Comparison of ENCODE assay signal across 9 cellular contexts in the genomic region with DNA sequence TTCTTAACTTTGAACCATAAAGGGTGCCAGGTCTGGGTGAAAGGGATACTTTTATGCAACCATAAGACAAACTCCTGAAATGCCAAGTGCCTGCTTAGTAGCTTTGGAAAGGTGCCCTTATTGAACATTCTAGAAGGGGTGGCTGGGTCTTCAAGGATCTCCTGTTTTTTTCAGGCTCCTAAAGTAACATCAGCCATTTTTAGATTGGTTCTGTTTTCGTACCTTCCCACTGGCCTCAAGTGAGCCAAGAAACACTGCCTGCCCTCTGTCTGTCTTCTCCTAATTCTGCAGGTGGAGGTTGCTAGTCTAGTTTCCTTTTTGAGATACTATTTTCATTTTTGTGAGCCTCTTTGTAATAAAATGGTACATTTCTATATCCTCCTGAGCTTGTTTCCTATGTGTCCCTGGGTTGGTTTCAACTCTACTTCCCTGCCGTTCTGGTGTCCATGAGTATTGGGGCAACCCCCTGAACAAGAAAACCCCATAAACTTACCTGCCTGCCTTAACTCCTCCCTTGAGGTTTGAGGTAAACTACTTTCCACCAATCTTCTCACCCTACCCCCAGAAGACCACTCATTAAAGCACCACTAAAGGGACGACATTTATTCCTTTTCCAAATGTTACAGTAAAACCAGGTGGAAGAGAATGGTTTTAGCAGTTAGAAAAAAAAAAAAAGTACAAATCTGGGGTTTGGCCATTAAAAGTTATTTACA. TPM values are rescaled to one million over a fixed set of nuclear protein-coding genes. Genes with fewer than 3 reads are reported as not detected.
DNase-seq lines count a peak whose midpoint lies in the region; ATAC-seq, FAIRE-seq and TF ChIP-seq lines count a peak whose summit lies in the region.
"Had no signal": no experiment of that assay in that cellular context is flagged by ENCODE, and none has a peak within 500 bp of the region (broad histone marks: within the 10 kb centered on the region; RNA-seq: fewer than 3 reads in every experiment).

No MANE protein-coding gene starts in this region.

- H3K4me3 ChIP-seq in DOHH2 (ENCODE audit: low read length): peak overlapping the region; percentile 82
- H3K4me3 ChIP-seq in Karpas-422 (ENCODE audit: low read length): peak overlapping the region; percentile 98
- no peak overlapping the region for H3K4me3 ChIP-seq in colonic mucosa
- H3K4me3 ChIP-seq in trophoblast cell (ENCODE audit: low read depth, low read length): no peak overlapping the region
- H3K4me3 ChIP-seq in upper lobe of right lung: no peak overlapping the region
- H3K4me3 ChIP-seq: SJSA1 had no signal

- H4K91ac ChIP-seq in trophoblast cell (ENCODE audit: low read depth, low read length): no peak overlapping the region

- no peak overlapping the region for H4K8ac ChIP-seq in trophoblast cell (ENCODE audit: low read depth, low read length)

- H3K9me2 ChIP-seq in DOHH2 (replicated peaks; ENCODE audit: control insufficient read depth, low read length): no peaks in the 10 kb centered on the region
- no peaks in the 10 kb centered on the region for H3K9me2 ChIP-seq in Karpas-422 (replicated peaks; ENCODE audit: insufficient read depth, low read length)

- intact Hi-C loops in colonic mucosa (cut with DNase I): loop anchor here (10.0 kb wide), 1 partner anchor 89 kb away; a partner anchor contains a TSS
- intact Hi-C loops in upper lobe of right lung (cut with DNase I): no loop called here

- H3K18ac ChIP-seq in trophoblast cell (ENCODE audit: low read length): no peak overlapping the region

- H2BK120ac ChIP-seq in trophoblast cell (ENCODE audit: insufficient read depth, low read length, poor library complexity): no peak overlapping the region

- no peak overlapping the region for H2AFZ ChIP-seq in Karpas-422 (ENCODE audit: low read length)
- no peak overlapping the region for H2AFZ ChIP-seq in trophoblast cell (ENCODE audit: insufficient read depth, low read length, poor library complexity)

- no peak overlapping the region for H3K14ac ChIP-seq in trophoblast cell (ENCODE audit: low read length)

- peaks cover 47% of the 10 kb centered on the region for H3K4me1 ChIP-seq in DOHH2 (ENCODE audit: control insufficient read depth, low read length)
- peaks cover 46% of the 10 kb centered on the region for H3K4me1 ChIP-seq in Karpas-422 (ENCODE audit: low read length)
- H3K4me1 ChIP-seq in colonic mucosa: peaks cover 31% of the 10 kb centered on the region
- peaks cover 44 to 46% of the 10 kb centered on the region in 2 experiments for H3K4me1 ChIP-seq in trophoblast cell (ENCODE audit: control insufficient read depth in 1 of 2, insufficient read depth in 2 of 2, low read length in 2 of 2)
- H3K4me1 ChIP-seq in upper lobe of right lung: peaks cover 28% of the 10 kb centered on the region

- H2BK12ac ChIP-seq in trophoblast cell (ENCODE audit: low read length): no peak overlapping the region

- H3K9me3 ChIP-seq in DOHH2 (ENCODE audit: control insufficient read depth, insufficient read depth, low read length) (no peaks in the 10 kb centered on the region), Karpas-422 (ENCODE audit: low read length) (no peaks in the 10 kb centered on the region), colonic mucosa (no peaks in the 10 kb centered on the region), trophoblast cell (ENCODE audit: insufficient read depth, low read depth, low read length) (no peaks in the 10 kb centered on the region), upper lobe of right lung (no peaks in the 10 kb centered on the region)
- H3K9me3 ChIP-seq: SJSA1 had no signal

- peak overlapping the region; percentile 93; the same call in 1 of the 2 replicates for H3K9ac ChIP-seq in Karpas-422 (ENCODE audit: low read length)
- peak overlapping the region in 1 of 2 donors; percentile 92 for H3K9ac ChIP-seq in colonic mucosa (ENCODE audit: low read depth in 2 of 2, low read length in 2 of 2)
- no peak overlapping the region for H3K9ac ChIP-seq in trophoblast cell (ENCODE audit: low read length)

- peak overlapping the region; percentile 66 for H3K27ac ChIP-seq in DOHH2 (ENCODE audit: low read depth, low read length)
- H3K27ac ChIP-seq in Karpas-422 (ENCODE audit: low read length): peak overlapping the region; percentile 89
- peak overlapping the region; percentile 3 for H3K27ac ChIP-seq in colonic mucosa
- no peak overlapping the region for H3K27ac ChIP-seq in trophoblast cell (ENCODE audit: low read depth, low read length)
- H3K27ac ChIP-seq in upper lobe of right lung: no peak overlapping the region
- H3K27ac ChIP-seq: SJSA1 had no signal

- peaks cover 40% of the 10 kb centered on the region for H3F3A ChIP-seq in DOHH2 (ENCODE audit: control insufficient read depth, insufficient read depth)

- ATAC-seq in upper lobe of right lung: no peak

- no peak for TF ChIP-seq CTCF in DOHH2 (IDR thresholded peaks at IDR 0.05; ENCODE audit: low read depth, low read length, poor library complexity, severe bottlenecking)
- TF ChIP-seq CTCF in colonic mucosa (IDR thresholded peaks at IDR 0.05): no peak
- TF ChIP-seq CTCF in upper lobe of right lung (IDR thresholded peaks at IDR 0.05): no peak

- DNase-seq in Karpas-422 (peak; percentile 55), colonic mucosa (no peak), trophoblast cell (no peak), hippocampal formation (lab: John Stamatoyannopoulos, UW) (no peak), frontal cortex (ENCODE audit: low spot score in 2 of 2) (no peak), upper lobe of right lung (no peak)
- DNase-seq: stimulated activated naive CD4-positive, alpha-beta T cell had no signal

- WGBS in trophoblast cell (ENCODE audit: extremely low coverage, insufficient coverage, insufficient read length): no CpG with 5 or more reads among the region's 3 CpGs

- H2AK5ac ChIP-seq in trophoblast cell (ENCODE audit: low read length): no peak overlapping the region

- H3K36me3 ChIP-seq in DOHH2 (ENCODE audit: control insufficient read depth, low read length) (peaks cover 67% of the 10 kb centered on the region), Karpas-422 (ENCODE audit: insufficient read depth, low read length) (peaks cover 37% of the 10 kb centered on the region), colonic mucosa (peaks cover 8% of the 10 kb centered on the region), trophoblast cell (ENCODE audit: control insufficient read depth in 1 of 2, insufficient read depth in 2 of 2, low read length in 2 of 2) (peaks cover 37 to 55% of the 10 kb centered on the region in 2 experiments), upper lobe of right lung (peaks cover 47% of the 10 kb centered on the region)

- H3K4me2 ChIP-seq in DOHH2 (ENCODE audit: low read length) (peak overlapping the region; percentile 85), Karpas-422 (ENCODE audit: low read depth, low read length, poor library complexity, severe bottlenecking) (peak overlapping the region; percentile 99), trophoblast cell (ENCODE audit: low read length) (peak overlapping the region; percentile 25)

- no peak overlapping the region for H3K4ac ChIP-seq in trophoblast cell (ENCODE audit: low read depth, low read length)

- no peak for FAIRE-seq in frontal cortex (lab: Jason Lieb, UNC)

- H3K23ac ChIP-seq in trophoblast cell (ENCODE audit: low read length): no peak overlapping the region

- H4K20me1 ChIP-seq in DOHH2 (ENCODE audit: control insufficient read depth, insufficient read depth, low read depth, low read length) (peaks cover 15% of the 10 kb centered on the region), Karpas-422 (ENCODE audit: insufficient read depth, low read depth, low read length) (peaks cover 19% of the 10 kb centered on the region)

- no peak overlapping the region for H2BK5ac ChIP-seq in trophoblast cell (ENCODE audit: low read depth, low read length, poor library complexity)

- H3K79me2 ChIP-seq in DOHH2 (ENCODE audit: control insufficient read depth, low read length) (peaks cover 42% of the 10 kb centered on the region), Karpas-422 (ENCODE audit: low read length) (peaks cover 16% of the 10 kb centered on the region), trophoblast cell (ENCODE audit: control insufficient read depth, insufficient read depth, low read length, poor library complexity) (peaks cover 16% of the 10 kb centered on the region)

- peaks cover 20% of the 10 kb centered on the region for H3K79me1 ChIP-seq in trophoblast cell (ENCODE audit: low read length)

- H3K27me3 ChIP-seq in DOHH2 (ENCODE audit: control insufficient read depth, low read length): no peaks in the 10 kb centered on the region
- H3K27me3 ChIP-seq in Karpas-422 (ENCODE audit: low read length): no peaks in the 10 kb centered on the region
- no peaks in the 10 kb centered on the region for H3K27me3 ChIP-seq in colonic mucosa
- no peaks in the 10 kb centered on the region for H3K27me3 ChIP-seq in trophoblast cell (ENCODE audit: insufficient read depth, low read length)
- H3K27me3 ChIP-seq in upper lobe of right lung: no peaks in the 10 kb centered on the region
- H3K27me3 ChIP-seq: SJSA1 had no signal

- H4K12ac ChIP-seq in trophoblast cell (ENCODE audit: low read depth, low read length): no peak overlapping the region

RNA-seq across cellular contexts. Expression of a gene that starts 2.6 kb away (rescaled TPM):
- 262 and 391 TPM in 2 replicates for total RNA-seq in Karpas-422 (2014; rRNA removed; shearing (Covaris generic); ENCODE audit: low replicate concordance)
- total RNA-seq in colonic mucosa: 100 to 1,000 TPM; 174 to 199 TPM
- 437 and 455 TPM in 2 replicates for polyA plus RNA-seq in trophoblast cell (2013)
- 373 TPM for total RNA-seq in frontal cortex
- 44.5 TPM for total RNA-seq in upper lobe of right lung

RNA-seq across cellular contexts. Expression of a gene that starts 28.9 kb away (rescaled TPM):
- total RNA-seq in Karpas-422 (2014; rRNA removed; shearing (Covaris generic); ENCODE audit: low replicate concordance): 3.1 and 4.5 TPM in 2 replicates
- total RNA-seq in colonic mucosa: 1 to 10 TPM; 5.6 to 8.0 TPM
- polyA plus RNA-seq in trophoblast cell (2013): 5.0 and 5.5 TPM in 2 replicates
- total RNA-seq in frontal cortex: 2.0 TPM
- 9.3 TPM for total RNA-seq in upper lobe of right lung

RNA-seq across cellular contexts. Expression of a gene that starts 28.9 kb away (rescaled TPM):
- 1.4 and 1.5 TPM in 2 replicates for total RNA-seq in Karpas-422 (2014; rRNA removed; shearing (Covaris generic); ENCODE audit: low replicate concordance)
- under 1 TPM; 0.61 to 0.99 TPM for total RNA-seq in colonic mucosa
- polyA plus RNA-seq in trophoblast cell (2013): 0.61 and 0.67 TPM in 2 replicates
- 0.41 TPM for total RNA-seq in frontal cortex
- 2.5 TPM for total RNA-seq in upper lobe of right lung
- total RNA-seq: SJSA1 had no signal

RNA-seq across cellular contexts. Expression of a gene that starts 41.5 kb away (rescaled TPM):
- total RNA-seq in Karpas-422 (2014; rRNA removed; shearing (Covaris generic); ENCODE audit: low replicate concordance): 201 and 257 TPM in 2 replicates
- total RNA-seq in colonic mucosa (100 to 1,000 TPM; 226 to 291 TPM), frontal cortex (19.6 TPM), upper lobe of right lung (71.2 TPM)
- polyA plus RNA-seq in trophoblast cell (2013): 58.2 and 60.3 TPM in 2 replicates

Comparison
In these comparisons a context has a peak if more than half of its experiments do, and no peak if none do; other contexts are left out.
1. H3K27ac ChIP-seq: peak in DOHH2 (single experiment), Karpas-422 (single experiment) and colonic mucosa (single experiment); none in trophoblast cell (single experiment) and upper lobe of right lung (single experiment).
2. H3K4me2 ChIP-seq: peak in every context shown above with its lines; median percentile 99 in Karpas-422; 85 in DOHH2; 25 in trophoblast cell.
3. H3K4me3 ChIP-seq: peak in DOHH2 (single experiment) and Karpas-422 (single experiment); none in colonic mucosa (single experiment), trophoblast cell (single experiment) and upper lobe of right lung (single experiment).